10 cellular contexts compared by ENCODE assay signal in the genomic region with DNA sequence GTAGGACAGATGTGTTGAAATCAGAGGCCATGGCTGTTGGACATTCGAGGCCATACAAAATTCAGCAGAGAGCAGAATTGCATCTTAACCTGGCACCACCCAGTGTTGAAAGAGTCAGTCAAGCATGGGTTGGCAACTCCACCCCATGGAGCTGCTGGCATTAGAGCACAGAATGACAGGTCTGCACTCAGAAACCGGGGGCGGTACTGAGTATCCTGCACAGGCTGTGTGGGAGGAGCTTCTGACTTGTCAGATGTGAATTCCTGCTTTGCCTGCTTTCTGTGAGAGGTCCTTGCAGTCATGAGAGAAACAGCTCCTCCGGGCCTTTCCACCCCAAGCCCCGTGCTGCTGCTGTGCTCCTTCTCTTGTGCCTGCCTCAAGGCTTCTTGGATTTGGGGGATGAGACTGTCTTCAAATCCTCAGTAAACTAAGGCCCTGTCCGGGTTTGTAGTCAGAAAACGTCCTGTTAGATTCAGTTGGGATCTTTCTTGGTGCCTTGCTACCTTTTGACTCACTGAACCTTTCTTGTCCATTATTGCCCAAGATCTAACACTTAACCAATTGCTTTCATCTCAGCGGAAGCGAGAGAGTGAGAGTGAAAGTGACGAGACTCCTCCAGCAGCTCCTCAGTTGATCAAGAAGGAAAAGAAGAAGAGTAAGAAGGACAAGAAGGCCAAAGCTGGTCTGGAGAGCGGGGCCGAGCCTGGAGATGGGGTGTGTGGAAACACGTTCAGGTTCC. TPM values are rescaled to one million over a fixed set of nuclear protein-coding genes. Genes with fewer than 3 reads are reported as not detected.
A peak's percentile ranks its signal among the peaks of the same experiment; 100 is the strongest.
DNase-seq lines count a peak whose midpoint lies in the region; ATAC-seq lines count a peak whose summit lies in the region.
"Had no signal": no experiment of that assay in that cellular context is flagged by ENCODE, and none has a peak within 500 bp of the region (broad histone marks: within the 10 kb centered on the region; RNA-seq: fewer than 3 reads in every experiment).

No MANE protein-coding gene starts in this region.

- CTCF ChIA-PET in activated naive CD4-positive, alpha-beta T cell treated with anti-CD3 and anti-CD28 coated beads for 36 hours (lab: Charles Lee) = interaction anchor here (0.7 kb wide), 1 partner anchor 66 kb away, joined by 4 read pairs; no protein-coding TSS in a partner anchor

- H3K27ac Mint-ChIP-seq in activated naive CD4-positive, alpha-beta T cell treated with anti-CD3 and anti-CD28 coated beads for 36 hours = peak overlapping the region; percentile 28
- H3K27ac Mint-ChIP-seq: brain had no signal

- peaks cover 28% of the 10 kb centered on the region for H3K4me1 Mint-ChIP-seq in activated naive CD4-positive, alpha-beta T cell treated with anti-CD3 and anti-CD28 coated beads for 36 hours (ENCODE audit: low read depth)
- H3K4me1 Mint-ChIP-seq: brain had no signal

- no peak for ATAC-seq in GM18861 (IDR thresholded peaks at IDR 0.05; ENCODE audit: unreplicated experiment)

- no peaks in the 10 kb centered on the region for H3K9me3 Mint-ChIP-seq in activated naive CD4-positive, alpha-beta T cell treated with anti-CD3 and anti-CD28 coated beads for 36 hours

- intact Hi-C loops in activated naive CD4-positive, alpha-beta T cell treated with anti-CD3 and anti-CD28 coated beads for 36 hours (cut with micrococcal nuclease) = no loop called here

- no peak overlapping the region for H3K4me3 Mint-ChIP-seq in activated naive CD4-positive, alpha-beta T cell treated with anti-CD3 and anti-CD28 coated beads for 36 hours
- H3K4me3 Mint-ChIP-seq: brain had no signal

- in situ Hi-C loops in KBM-7 (cut with MboI; ENCODE audit: low pct_unique_long_range_greater_than_20kb, low sequenced_read_pairs) = no loop called here

- peaks cover 28% of the 10 kb centered on the region for H3K36me3 Mint-ChIP-seq in activated naive CD4-positive, alpha-beta T cell treated with anti-CD3 and anti-CD28 coated beads for 36 hours (ENCODE audit: low read depth)

- no peaks in the 10 kb centered on the region for H3K27me3 Mint-ChIP-seq in activated naive CD4-positive, alpha-beta T cell treated with anti-CD3 and anti-CD28 coated beads for 36 hours (ENCODE audit: low read depth)
- H3K27me3 Mint-ChIP-seq: brain had no signal

- DNase-seq in AG08396 (ENCODE audit: low spot score) = peak; percentile 42
- peak; percentile 42 for DNase-seq in KBM-7
- DNase-seq in activated naive CD4-positive, alpha-beta T cell treated with anti-CD3 and anti-CD28 coated beads for 36 hours = peak; percentile 40
- DNase-seq in kidney tubule cell (ENCODE audit: low spot score) = peak; percentile 74
- DNase-seq in activated CD8-positive, alpha-beta memory T cell treated with anti-CD3 and anti-CD28 coated beads, Interleukin-2, amount 50 U/mL, for 48 hours = no peak
- DNase-seq in NCI-H774 (lab: John Stamatoyannopoulos, UW) = no peak
- no peak for DNase-seq in Ammon's horn (ENCODE audit: low spot score)

RNA-seq across cellular contexts. Expression of a gene that starts 13.1 kb away (rescaled TPM):
- total RNA-seq in activated naive CD4-positive, alpha-beta T cell treated with anti-CD3 and anti-CD28 coated beads for 36 hours = 100 to 1,000 TPM; 124 to 127 TPM

RNA-seq across cellular contexts. Expression of a gene that starts 24.9 kb away (rescaled TPM):
- 1 to 10 TPM; 1.0 to 1.4 TPM for total RNA-seq in activated naive CD4-positive, alpha-beta T cell treated with anti-CD3 and anti-CD28 coated beads for 36 hours

RNA-seq across cellular contexts. Expression of a gene that starts 29.5 kb away (rescaled TPM):
- 10 to 100 TPM; 23.9 to 24.3 TPM for total RNA-seq in activated naive CD4-positive, alpha-beta T cell treated with anti-CD3 and anti-CD28 coated beads for 36 hours

RNA-seq across cellular contexts. Expression of a gene that starts 58.7 kb away (rescaled TPM):
- not detected for total RNA-seq in activated naive CD4-positive, alpha-beta T cell treated with anti-CD3 and anti-CD28 coated beads for 36 hours
- total RNA-seq: lung microvascular endothelial cell had no signal

Comparison
In these comparisons a context has a peak if more than half of its experiments do, and no peak if none do; other contexts are left out.
1. DNase-seq: peak in AG08396 (single experiment), KBM-7 (single experiment), activated naive CD4-positive, alpha-beta T cell treated with anti-CD3 and anti-CD28 coated beads for 36 hours (single experiment) and kidney tubule cell (single experiment); none in activated CD8-positive, alpha-beta memory T cell treated with anti-CD3 and anti-CD28 coated beads, Interleukin-2, amount 50 U/mL, for 48 hours (single experiment), NCI-H774 (single experiment) and Ammon's horn (single experiment).